28 cellular contexts compared by ENCODE assay signal in the genomic region with DNA sequence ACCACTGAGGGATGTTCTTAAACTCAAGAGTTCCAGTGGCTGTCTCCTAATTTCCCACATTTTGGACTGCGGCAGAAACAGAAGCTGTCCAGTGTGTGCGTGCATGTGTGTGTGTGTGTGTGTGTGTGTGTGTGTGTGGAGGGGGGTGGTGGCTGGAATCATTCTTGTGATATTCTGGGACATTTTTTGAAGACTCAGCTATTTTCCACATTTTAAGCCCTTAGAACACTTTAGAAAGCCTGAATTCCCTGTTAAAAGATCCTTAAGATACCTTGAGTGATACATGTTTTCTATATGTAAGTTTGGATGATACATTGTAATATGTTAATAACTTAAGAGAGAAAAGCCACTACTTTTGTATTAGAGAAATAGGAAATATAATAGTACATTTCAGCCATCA.
"Had no signal": no experiment of that assay in that cellular context is flagged by ENCODE, and none has a peak within 500 bp of the region (broad histone marks: within the 10 kb centered on the region; RNA-seq: fewer than 3 reads in every experiment).

No MANE protein-coding gene starts in this region.

- FAIRE-seq: pancreas had no signal

- DNase-seq: naive B cell; naive thymus-derived CD8-positive, alpha-beta T cell; nephron progenitor cell; nucleus accumbens; pancreas; retina; right cardiac atrium; stimulated activated CD4-positive, alpha-beta T cell treated with anti-CD3 and anti-CD28 coated beads, Interleukin-15, amount 100 ng/mL, for 24 hours; stimulated activated CD4-positive, alpha-beta T cell treated with anti-CD3 and anti-CD28 coated beads, Interleukin-2, amount 100 ng/mL, for 24 hours; stimulated activated CD4-positive, alpha-beta T cell treated with anti-CD3 and anti-CD28 coated beads, Interleukin-2, amount 100 ng/mL, for 48 hours; stimulated activated CD4-positive, alpha-beta T cell treated with anti-CD3 and anti-CD28 coated beads, Interleukin-4, amount 100 ng/mL, for 24 hours; stimulated activated naive B cell treated with anti-CD40 and anti-IgM and Interleukin-4, amounts not matched to agents 10 μg/mL and 1 μg/mL and 100 μg/mL, for 72 hours; stimulated activated naive CD4-positive, alpha-beta T cell treated with Interleukin-2 at 50 U/mL for 16 hours; stomach; thyroid gland; upper lobe of right lung; uterus had no signal

- H3K4me1 Mint-ChIP-seq: naive B cell; naive thymus-derived CD8-positive, alpha-beta T cell; neural crest cell; stimulated activated effector memory CD8-positive, alpha-beta T cell treated with anti-CD3 and anti-CD28 coated beads, Interleukin-12 subunit alpha, Interleukin-12 subunit beta, amount 100 ng/mL, for 72 hours; stimulated activated naive B cell treated with anti-CD40 and anti-IgM and Interleukin-4, amounts not matched to agents 10 μg/mL and 1 μg/mL and 100 μg/mL, for 72 hours had no signal

- H3K27ac Mint-ChIP-seq: naive B cell; naive thymus-derived CD8-positive, alpha-beta T cell; natural killer cell treated with Interleukin-12 subunit alpha and Interleukin-12 subunit beta and Interleukin-15 and Interleukin-18, amount 100 ng/mL, for 72 hours; nephron progenitor cell; stimulated activated effector memory CD8-positive, alpha-beta T cell treated with anti-CD3 and anti-CD28 coated beads, Interleukin-12 subunit alpha, Interleukin-12 subunit beta, amount 100 ng/mL, for 72 hours; stimulated activated naive B cell treated with anti-CD40 and anti-IgM and Interleukin-4, amounts not matched to agents 10 μg/mL and 1 μg/mL and 100 μg/mL, for 72 hours; stimulated activated naive CD8-positive, alpha-beta T cell treated with anti-CD3 and anti-CD28 coated beads, Interleukin-15, Interleukin-2, amounts not matched to agents 100 ng/mL and 50 ng/mL, for 24 hours; type B pancreatic cell had no signal

- H3K4me3 ChIP-seq: pancreas, prostate gland, skin epidermis, stomach, thoracic aorta, thyroid gland, tibial nerve, upper lobe of right lung, uterus had no signal

- H3K9me3 ChIP-seq: neutrophil, pancreas, prostate gland, stomach, thoracic aorta, thyroid gland, tibial nerve, upper lobe of right lung, uterus had no signal

- H3K27me3 ChIP-seq: pancreas, stomach, thyroid gland, tibial nerve, upper lobe of right lung, uterus had no signal

- H3K4me3 Mint-ChIP-seq: naive B cell; naive thymus-derived CD8-positive, alpha-beta T cell; natural killer cell treated with Interleukin-12 subunit alpha and Interleukin-12 subunit beta and Interleukin-15 and Interleukin-18, amount 100 ng/mL, for 72 hours; nephron progenitor cell; neural crest cell; stimulated activated effector memory CD8-positive, alpha-beta T cell treated with anti-CD3 and anti-CD28 coated beads, Interleukin-12 subunit alpha, Interleukin-12 subunit beta, amount 100 ng/mL, for 72 hours; stimulated activated naive B cell treated with anti-CD40 and anti-IgM and Interleukin-4, amounts not matched to agents 10 μg/mL and 1 μg/mL and 100 μg/mL, for 72 hours; stimulated activated naive CD8-positive, alpha-beta T cell treated with anti-CD3 and anti-CD28 coated beads, Interleukin-15, Interleukin-2, amounts not matched to agents 100 ng/mL and 50 ng/mL, for 24 hours; type B pancreatic cell had no signal

- H3K27me3 Mint-ChIP-seq: type B pancreatic cell had no signal

- H3K36me3 ChIP-seq: neutrophil, pancreas, prostate gland, stomach, thoracic aorta, thyroid gland, tibial nerve, upper lobe of right lung, uterus had no signal

- H3K36me3 Mint-ChIP-seq: naive B cell; naive thymus-derived CD8-positive, alpha-beta T cell; natural killer cell treated with Interleukin-12 subunit alpha and Interleukin-12 subunit beta and Interleukin-15 and Interleukin-18, amount 100 ng/mL, for 72 hours; stimulated activated effector memory CD8-positive, alpha-beta T cell treated with anti-CD3 and anti-CD28 coated beads, Interleukin-12 subunit alpha, Interleukin-12 subunit beta, amount 100 ng/mL, for 72 hours; stimulated activated naive B cell treated with anti-CD40 and anti-IgM and Interleukin-4, amounts not matched to agents 10 μg/mL and 1 μg/mL and 100 μg/mL, for 72 hours; type B pancreatic cell had no signal

- H3K9me3 Mint-ChIP-seq: naive thymus-derived CD8-positive, alpha-beta T cell; neural crest cell; stimulated activated effector memory CD8-positive, alpha-beta T cell treated with anti-CD3 and anti-CD28 coated beads, Interleukin-12 subunit alpha, Interleukin-12 subunit beta, amount 100 ng/mL, for 72 hours; stimulated activated naive B cell treated with anti-CD40 and anti-IgM and Interleukin-4, amounts not matched to agents 10 μg/mL and 1 μg/mL and 100 μg/mL, for 72 hours; stimulated activated naive CD8-positive, alpha-beta T cell treated with anti-CD3 and anti-CD28 coated beads, Interleukin-15, Interleukin-2, amounts not matched to agents 100 ng/mL and 50 ng/mL, for 24 hours; type B pancreatic cell had no signal

- H3K4me1 ChIP-seq: pancreas, prostate gland, upper lobe of right lung, uterus had no signal

- H3K27ac ChIP-seq: neutrophil, pancreas, prostate gland, skin epidermis, stomach, thoracic aorta, thyroid gland, tibial nerve, upper lobe of right lung, uterus had no signal

- ATAC-seq: naive thymus-derived CD8-positive, alpha-beta T cell; natural killer cell treated with Interleukin-12 subunit alpha and Interleukin-12 subunit beta and Interleukin-15 and Interleukin-18, amount 100 ng/mL, for 72 hours; pancreas; right cardiac atrium; sciatic nerve; stimulated activated effector memory CD8-positive, alpha-beta T cell treated with anti-CD3 and anti-CD28 coated beads, Interleukin-12 subunit alpha, Interleukin-12 subunit beta, amount 100 ng/mL, for 72 hours; stimulated activated naive B cell treated with anti-CD40 and anti-IgM and Interleukin-4, amounts not matched to agents 10 μg/mL and 1 μg/mL and 100 μg/mL, for 72 hours; upper lobe of right lung had no signal
